ENCODE assay signal across 25 cellular contexts in the genomic region with DNA sequence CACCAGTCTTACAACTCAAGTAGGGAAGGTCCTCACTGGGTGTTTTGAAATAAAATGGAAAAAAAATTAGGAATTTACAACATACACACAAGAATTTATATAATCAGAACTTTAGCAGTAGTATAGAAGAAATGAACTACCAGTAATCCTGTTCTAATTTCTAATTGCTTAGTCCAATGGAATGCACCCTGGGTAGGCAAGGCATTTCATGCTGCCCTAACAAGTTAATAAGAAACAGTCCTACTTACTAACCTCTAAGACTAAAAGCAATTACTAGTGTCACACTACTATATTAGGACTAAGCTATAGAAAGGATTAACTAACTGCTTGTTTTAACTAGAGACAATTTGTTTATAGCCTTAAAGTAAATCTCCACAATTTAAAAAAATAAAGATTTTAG.
DNase-seq lines count a peak whose midpoint lies in the region; ATAC-seq and TF ChIP-seq lines count a peak whose summit lies in the region.
"Had no signal": no experiment of that assay in that cellular context is flagged by ENCODE, and none has a peak within 500 bp of the region (broad histone marks: within the 10 kb centered on the region; RNA-seq: fewer than 3 reads in every experiment).

No MANE protein-coding gene starts in this region.

- no peak for TF ChIP-seq CTCF in fibroblast of mammary gland (conservative IDR thresholded peaks at IDR 0.05; ENCODE audit: control insufficient read depth, insufficient read depth, low read depth, low read length)
- TF ChIP-seq CTCF in endodermal cell (conservative IDR thresholded peaks at IDR 0.05) = no peak
- TF ChIP-seq CTCF in chondrocyte (IDR thresholded peaks at IDR 0.05) = no peak

- H3K4me1 ChIP-seq in endodermal cell (ENCODE audit: control insufficient read depth, insufficient read depth, low read length) = no peaks in the 10 kb centered on the region
- H3K4me1 ChIP-seq: SJCRH30 had no signal

- H3K4me3 Mint-ChIP-seq in endodermal cell (no peak overlapping the region), chondrocyte (ENCODE audit: unreplicated experiment) (no peak overlapping the region)
- H3K4me3 Mint-ChIP-seq: CD8-positive, alpha-beta T cell had no signal

- ATAC-seq in SK-N-SH treated with all-trans-retinoic acid at 6 μM for 48 hours = peak; percentile 69
- no peak for ATAC-seq in sciatic nerve
- ATAC-seq: CD8-positive, alpha-beta T cell; Right ventricle myocardium inferior had no signal

- no peaks in the 10 kb centered on the region for H3K9me3 ChIP-seq in endodermal cell (ENCODE audit: control insufficient read depth, low read length)
- H3K9me3 ChIP-seq: Caco-2, MG63, SJCRH30 had no signal

- intact Hi-C loops in sciatic nerve (cut with DNase I) = loop anchor here (10.0 kb wide), 1 partner anchor 353 kb away; no protein-coding TSS in a partner anchor

- H3K9me3 Mint-ChIP-seq in endodermal cell (no peaks in the 10 kb centered on the region), chondrocyte (ENCODE audit: low read depth) (no peaks in the 10 kb centered on the region)
- H3K9me3 Mint-ChIP-seq: CD8-positive, alpha-beta T cell had no signal

- no peaks in the 10 kb centered on the region for H3K36me3 Mint-ChIP-seq in endodermal cell (ENCODE audit: low read depth)
- peaks cover 8% of the 10 kb centered on the region for H3K36me3 Mint-ChIP-seq in chondrocyte (ENCODE audit: low read depth)

- H3K27ac Mint-ChIP-seq in endodermal cell = no peak overlapping the region
- H3K27ac Mint-ChIP-seq in chondrocyte (ENCODE audit: unreplicated experiment) = no peak overlapping the region
- H3K27ac Mint-ChIP-seq: CD8-positive, alpha-beta T cell had no signal

- H3K4me1 Mint-ChIP-seq in endodermal cell (peaks cover 1% of the 10 kb centered on the region), chondrocyte (ENCODE audit: low read depth) (no peaks in the 10 kb centered on the region)

- H3K9ac ChIP-seq in endodermal cell (ENCODE audit: extremely low read depth, low read length, poor library complexity, severe bottlenecking) = no peak overlapping the region

- no peaks in the 10 kb centered on the region for H3K36me3 ChIP-seq in endodermal cell (ENCODE audit: control insufficient read depth, insufficient read depth, low read length)
- H3K36me3 ChIP-seq: MG63, SJCRH30 had no signal

- H3K27me3 Mint-ChIP-seq in endodermal cell (ENCODE audit: insufficient read depth) (no peaks in the 10 kb centered on the region), chondrocyte (ENCODE audit: low read depth) (no peaks in the 10 kb centered on the region)

- DNase-seq in AG20443 (ENCODE audit: low spot score) = peak; percentile 20
- peak; percentile 4 for DNase-seq in fibroblast of mammary gland (ENCODE audit: low read depth)
- peak; percentile 10 for DNase-seq in left kidney (ENCODE audit: low read depth, low spot score)
- no peak for DNase-seq in D341Med (ENCODE audit: low spot score)
- no peak for DNase-seq in sciatic nerve (ENCODE audit: low spot score)
- DNase-seq in endodermal cell = no peak
- DNase-seq in chondrocyte (ENCODE audit: low spot score) = no peak
- DNase-seq: C1 segment of cervical spinal cord; Caco-2; CD8-positive, alpha-beta T cell; DMS 273 treated with DMSO at 0.1 percent for 48 hours; DMS79; GF-D8; KG1; MG63; NCI-H1105 treated with DMSO at 0.1 percent for 48 hours; NCI-H1694; NCI-H2029 treated with DMSO at 0.1 percent for 48 hours; NCI-H446 treated with DMSO at 0.1 percent for 48 hours; NCI-H526; NCI-H82; PC-9; SJCRH30 had no signal

- no peaks in the 10 kb centered on the region for H3K27me3 ChIP-seq in endodermal cell (ENCODE audit: control insufficient read depth, insufficient read depth, low read length, poor library complexity, severe bottlenecking)
- H3K27me3 ChIP-seq: MG63, SJCRH30 had no signal

- H3K4me3 ChIP-seq in fibroblast of mammary gland (ENCODE audit: control insufficient read depth, low read depth, low read length) (no peak overlapping the region), endodermal cell (ENCODE audit: low read length) (no peak overlapping the region)
- H3K4me3 ChIP-seq: MG63, PC-9, SJCRH30 had no signal

- H3K27ac ChIP-seq in endodermal cell (ENCODE audit: low read depth, low read length) = no peak overlapping the region
- H3K27ac ChIP-seq: PC-9, SJCRH30 had no signal

TF ChIP-seq in SK-N-SH treated with all-trans-retinoic acid at 6 μM for 48 hours, 23 proteins besides CTCF, POLR2A, EP300 and RAD21:
- TF ChIP-seq, protein P1, sequence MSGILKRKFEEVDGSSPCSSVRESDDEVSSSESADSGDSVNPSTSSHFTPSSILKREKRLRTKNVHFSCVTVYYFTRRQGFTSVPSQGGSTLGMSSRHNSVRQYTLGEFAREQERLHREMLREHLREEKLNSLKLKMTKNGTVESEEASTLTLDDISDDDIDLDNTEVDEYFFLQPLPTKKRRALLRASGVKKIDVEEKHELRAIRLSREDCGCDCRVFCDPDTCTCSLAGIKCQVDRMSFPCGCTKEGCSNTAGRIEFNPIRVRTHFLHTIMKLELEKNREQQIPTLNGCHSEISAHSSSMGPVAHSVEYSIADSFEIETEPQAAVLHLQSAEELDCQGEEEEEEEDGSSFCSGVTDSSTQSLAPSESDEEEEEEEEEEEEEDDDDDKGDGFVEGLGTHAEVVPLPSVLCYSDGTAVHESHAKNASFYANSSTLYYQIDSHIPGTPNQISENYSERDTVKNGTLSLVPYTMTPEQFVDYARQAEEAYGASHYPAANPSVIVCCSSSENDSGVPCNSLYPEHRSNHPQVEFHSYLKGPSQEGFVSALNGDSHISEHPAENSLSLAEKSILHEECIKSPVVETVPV (CRISPR knock-in tag; IDR thresholded peaks at IDR 0.05) = no peak
- TF ChIP-seq OSR1 (CRISPR knock-in tag; IDR thresholded peaks at IDR 0.05) = no peak

Comparison
In these comparisons a context has a peak if more than half of its experiments do, and no peak if none do; other contexts are left out.
1. DNase-seq: peak in AG20443 (single experiment), fibroblast of mammary gland (single experiment) and left kidney (single experiment); none in D341Med (single experiment), sciatic nerve (single experiment), endodermal cell (single experiment) and chondrocyte (single experiment).